ENCODE assay signal across 1 cellular context in the genomic region with DNA sequence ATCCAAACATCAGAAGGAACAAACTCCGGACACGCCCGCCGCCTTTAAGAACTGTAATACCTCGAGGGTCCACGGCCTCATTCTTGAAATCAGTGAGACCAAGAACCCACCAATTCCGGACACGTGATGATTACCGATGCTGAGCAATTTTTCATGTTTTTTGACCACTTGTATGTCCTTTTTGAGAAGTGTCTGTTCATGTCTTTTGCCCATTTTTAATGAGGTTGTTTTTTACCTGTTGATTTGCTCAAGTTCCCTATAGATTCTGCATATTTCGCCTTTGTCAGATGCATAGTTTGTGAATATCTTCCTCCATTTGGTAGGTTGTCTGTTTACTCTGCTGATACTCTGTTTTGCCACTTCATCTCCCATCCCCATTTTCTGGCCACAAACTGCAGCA.
TF ChIP-seq lines count a peak whose summit lies in the region.

No MANE protein-coding gene starts in this region.

TF ChIP-seq in GM23338, 12 proteins besides CTCF, POLR2A, EP300 and RAD21 (continued from another document):
- TF ChIP-seq, protein P1, sequence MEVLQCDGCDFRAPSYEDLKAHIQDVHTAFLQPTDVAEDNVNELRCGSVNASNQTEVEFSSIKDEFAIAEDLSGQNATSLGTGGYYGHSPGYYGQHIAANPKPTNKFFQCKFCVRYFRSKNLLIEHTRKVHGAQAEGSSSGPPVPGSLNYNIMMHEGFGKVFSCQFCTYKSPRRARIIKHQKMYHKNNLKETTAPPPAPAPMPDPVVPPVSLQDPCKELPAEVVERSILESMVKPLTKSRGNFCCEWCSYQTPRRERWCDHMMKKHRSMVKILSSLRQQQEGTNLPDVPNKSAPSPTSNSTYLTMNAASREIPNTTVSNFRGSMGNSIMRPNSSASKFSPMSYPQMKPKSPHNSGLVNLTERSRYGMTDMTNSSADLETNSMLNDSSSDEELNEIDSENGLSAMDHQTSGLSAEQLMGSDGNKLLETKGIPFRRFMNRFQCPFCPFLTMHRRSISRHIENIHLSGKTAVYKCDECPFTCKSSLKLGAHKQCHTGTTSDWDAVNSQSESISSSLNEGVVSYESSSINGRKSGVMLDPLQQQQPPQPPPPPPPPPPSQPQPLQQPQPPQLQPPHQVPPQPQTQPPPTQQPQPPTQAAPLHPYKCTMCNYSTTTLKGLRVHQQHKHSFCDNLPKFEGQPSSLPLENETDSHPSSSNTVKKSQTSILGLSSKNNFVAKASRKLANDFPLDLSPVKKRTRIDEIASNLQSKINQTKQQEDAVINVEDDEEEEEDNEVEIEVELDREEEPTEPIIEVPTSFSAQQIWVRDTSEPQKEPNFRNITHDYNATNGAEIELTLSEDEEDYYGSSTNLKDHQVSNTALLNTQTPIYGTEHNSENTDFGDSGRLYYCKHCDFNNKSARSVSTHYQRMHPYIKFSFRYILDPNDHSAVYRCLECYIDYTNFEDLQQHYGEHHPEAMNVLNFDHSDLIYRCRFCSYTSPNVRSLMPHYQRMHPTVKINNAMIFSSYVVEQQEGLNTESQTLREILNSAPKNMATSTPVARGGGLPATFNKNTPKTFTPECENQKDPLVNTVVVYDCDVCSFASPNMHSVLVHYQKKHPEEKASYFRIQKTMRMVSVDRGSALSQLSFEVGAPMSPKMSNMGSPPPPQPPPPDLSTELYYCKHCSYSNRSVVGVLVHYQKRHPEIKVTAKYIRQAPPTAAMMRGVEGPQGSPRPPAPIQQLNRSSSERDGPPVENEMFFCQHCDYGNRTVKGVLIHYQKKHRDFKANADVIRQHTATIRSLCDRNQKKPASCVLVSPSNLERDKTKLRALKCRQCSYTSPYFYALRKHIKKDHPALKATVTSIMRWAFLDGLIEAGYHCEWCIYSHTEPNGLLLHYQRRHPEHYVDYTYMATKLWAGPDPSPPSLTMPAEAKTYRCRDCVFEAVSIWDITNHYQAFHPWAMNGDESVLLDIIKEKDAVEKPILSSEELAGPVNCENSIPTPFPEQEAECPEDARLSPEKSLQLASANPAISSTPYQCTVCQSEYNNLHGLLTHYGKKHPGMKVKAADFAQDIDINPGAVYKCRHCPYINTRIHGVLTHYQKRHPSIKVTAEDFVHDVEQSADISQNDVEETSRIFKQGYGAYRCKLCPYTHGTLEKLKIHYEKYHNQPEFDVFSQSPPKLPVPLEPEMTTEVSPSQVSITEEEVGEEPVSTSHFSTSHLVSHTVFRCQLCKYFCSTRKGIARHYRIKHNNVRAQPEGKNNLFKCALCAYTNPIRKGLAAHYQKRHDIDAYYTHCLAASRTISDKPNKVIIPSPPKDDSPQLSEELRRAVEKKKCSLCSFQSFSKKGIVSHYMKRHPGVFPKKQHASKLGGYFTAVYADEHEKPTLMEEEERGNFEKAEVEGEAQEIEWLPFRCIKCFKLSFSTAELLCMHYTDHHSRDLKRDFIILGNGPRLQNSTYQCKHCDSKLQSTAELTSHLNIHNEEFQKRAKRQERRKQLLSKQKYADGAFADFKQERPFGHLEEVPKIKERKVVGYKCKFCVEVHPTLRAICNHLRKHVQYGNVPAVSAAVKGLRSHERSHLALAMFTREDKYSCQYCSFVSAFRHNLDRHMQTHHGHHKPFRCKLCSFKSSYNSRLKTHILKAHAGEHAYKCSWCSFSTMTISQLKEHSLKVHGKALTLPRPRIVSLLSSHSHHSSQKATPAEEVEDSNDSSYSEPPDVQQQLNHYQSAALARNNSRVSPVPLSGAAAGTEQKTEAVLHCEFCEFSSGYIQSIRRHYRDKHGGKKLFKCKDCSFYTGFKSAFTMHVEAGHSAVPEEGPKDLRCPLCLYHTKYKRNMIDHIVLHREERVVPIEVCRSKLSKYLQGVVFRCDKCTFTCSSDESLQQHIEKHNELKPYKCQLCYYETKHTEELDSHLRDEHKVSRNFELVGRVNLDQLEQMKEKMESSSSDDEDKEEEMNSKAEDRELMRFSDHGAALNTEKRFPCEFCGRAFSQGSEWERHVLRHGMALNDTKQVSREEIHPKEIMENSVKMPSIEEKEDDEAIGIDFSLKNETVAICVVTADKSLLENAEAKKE (CRISPR knock-in tag; IDR thresholded peaks at IDR 0.05), result no peak
- TF ChIP-seq JUNB (IDR thresholded peaks at IDR 0.05; ENCODE audit: unreplicated experiment) (no peak), ZNF114 (CRISPR knock-in tag; IDR thresholded peaks at IDR 0.05) (no peak), POLR2AphosphoS5 (IDR thresholded peaks at IDR 0.05; ENCODE audit: low read depth) (no peak)
TF ChIP-seq in GM23338: peak in this region for 0.
